8 cellular contexts compared by ENCODE assay signal in genomic region chr10:15262036-15262713, GRCh38.
DNase-seq lines count a peak whose midpoint lies in the region; ATAC-seq, FAIRE-seq and TF ChIP-seq lines count a peak whose summit lies in the region.

No MANE protein-coding gene starts in this region.

- no peaks in the 10 kb centered on the region for H3K4me1 ChIP-seq in K562 (replicated peaks in 1 of 2; ENCODE audit: control insufficient read depth in 2 of 2, insufficient read depth in 2 of 2, low read length in 2 of 2)
- no peaks in the 10 kb centered on the region for H3K4me1 ChIP-seq in Karpas-422 (ENCODE audit: low read length)

- TF ChIP-seq CTCF in 22Rv1 (IDR thresholded peaks at IDR 0.05) = peak; percentile 22; the same call in 1 of the 2 replicates
- TF ChIP-seq CTCF in K562 (IDR thresholded peaks at IDR 0.05 in 2 of 3, conservative IDR thresholded peaks at IDR 0.05 in 1 of 3; ENCODE audit: insufficient read depth in 2 of 3, low read depth in 1 of 3, low read length in 3 of 3) = peak; percentile 37 to 51 (median 41); a peak in 4 of 6 replicates
- peak; percentile 44 for TF ChIP-seq CTCF in kidney epithelial cell (IDR thresholded peaks at IDR 0.05; ENCODE audit: insufficient read depth, low read length, poor library complexity, severe bottlenecking)

- H3K27ac ChIP-seq in 22Rv1 (no peak overlapping the region), K562 (ENCODE audit: extremely low read depth, low read depth, low read length) (no peak overlapping the region), Karpas-422 (ENCODE audit: low read length) (no peak overlapping the region)

- H3K4me2 ChIP-seq in K562 (ENCODE audit: insufficient read depth, low read length) (no peak overlapping the region), Karpas-422 (ENCODE audit: low read depth, low read length, poor library complexity, severe bottlenecking) (no peak overlapping the region)

- CTCF ChIA-PET in K562 (lab: Yijun Ruan, JAX; ENCODE audit: low intra/inter-chr PET ratio) = interaction anchor here (1.0 kb wide), 1 partner anchor 110 kb away, joined by 6 read pairs; no protein-coding TSS in a partner anchor

- intact Hi-C loops in K562 (cut with micrococcal nuclease) = loop anchor here (5.0 kb wide), 1 partner anchor 110 kb away; the partner anchor contains the start of gene FAM171A1

- H3K9me3 ChIP-seq in K562 (replicated peaks; ENCODE audit: control insufficient read depth, insufficient read depth, low read depth, low read length) (no peaks in the 10 kb centered on the region), Karpas-422 (ENCODE audit: low read length) (no peaks in the 10 kb centered on the region)

- no peaks in the 10 kb centered on the region for H3K9me2 ChIP-seq in Karpas-422 (replicated peaks; ENCODE audit: insufficient read depth, low read length)

- ATAC-seq in GM18907 (IDR thresholded peaks at IDR 0.05; ENCODE audit: unreplicated experiment) (peak; percentile 53), K562 (0 out of 3 replicates have a peak, but pooled peaks have one; percentile 42), GM19395 (IDR thresholded peaks at IDR 0.05; ENCODE audit: unreplicated experiment) (no peak)

- H2AFZ ChIP-seq in K562 (ENCODE audit: low read depth, low read length) = no peak overlapping the region
- H2AFZ ChIP-seq in Karpas-422 (ENCODE audit: low read length) = no peak overlapping the region

- no TSS peak for BruUV-seq in K562 (replicated peaks; lab: Mats Ljungman, UMichigan)

- TF ChIP-seq RAD21 in K562 (CRISPR knock-in tag; conservative IDR thresholded peaks at IDR 0.05 in 1 of 2, IDR thresholded peaks at IDR 0.05 in 1 of 2) = peak; percentile 43 to 53

- H3K9ac ChIP-seq in K562 (ENCODE audit: insufficient read depth in 1 of 2, low read depth in 2 of 2, low read length in 2 of 2) (no peak overlapping the region), Karpas-422 (ENCODE audit: low read length) (no peak overlapping the region)

- no peaks in the 10 kb centered on the region for H3K79me2 ChIP-seq in K562 (ENCODE audit: control insufficient read depth, insufficient read depth, low read length)
- no peaks in the 10 kb centered on the region for H3K79me2 ChIP-seq in Karpas-422 (ENCODE audit: low read length)

- H3K4me3 ChIP-seq in K562 (no peak overlapping the region), kidney epithelial cell (ENCODE audit: low read depth, low read length) (no peak overlapping the region), Karpas-422 (ENCODE audit: low read length) (no peak overlapping the region)

- WGBS in K562 (ENCODE audit: insufficient coverage, low coverage, missing lambda C conversion rate) = 7% methylated on average over 9 of the region's 10 CpGs

- no peak for TF ChIP-seq POLR2A in K562 (conservative IDR thresholded peaks at IDR 0.05)

- H3K27me3 ChIP-seq in K562 (ENCODE audit: control insufficient read depth in 2 of 2, insufficient read depth in 2 of 2, low read length in 2 of 2) = peaks cover 0 to 5% of the 10 kb centered on the region in 2 experiments; a peak in 3 of 5 replicates
- H3K27me3 ChIP-seq in kidney epithelial cell (ENCODE audit: control insufficient read depth, insufficient read depth, low read length) = no peaks in the 10 kb centered on the region
- H3K27me3 ChIP-seq in Karpas-422 (ENCODE audit: low read length) = no peaks in the 10 kb centered on the region

- H3K36me3 ChIP-seq in K562 (ENCODE audit: control insufficient read depth, insufficient read depth, low read length) (no peaks in the 10 kb centered on the region), kidney epithelial cell (ENCODE audit: control insufficient read depth, insufficient read depth, low read length) (peaks cover 1% of the 10 kb centered on the region), Karpas-422 (ENCODE audit: insufficient read depth, low read length) (no peaks in the 10 kb centered on the region)

- no peak for FAIRE-seq in K562 (lab: Jason Lieb, UNC)

- DNase-seq in K562 (ENCODE audit: extremely low read depth in 1 of 4, low spot score in 3 of 4) (peak in 1 of 4 experiments; percentile 20), kidney epithelial cell (ENCODE audit: low read depth) (no peak), T-helper 9 cell (no peak), Karpas-422 (no peak), T1000 (lab: John Stamatoyannopoulos, UW) (no peak)

- H4K20me1 ChIP-seq in K562 (replicated peaks; ENCODE audit: control insufficient read depth, insufficient read depth, low read length) = no peaks in the 10 kb centered on the region
- H4K20me1 ChIP-seq in Karpas-422 (ENCODE audit: insufficient read depth, low read depth, low read length) = no peaks in the 10 kb centered on the region

- no peaks in the 10 kb centered on the region for H3K9me1 ChIP-seq in K562 (ENCODE audit: control insufficient read depth, insufficient read depth, low read length)

- no peak for TF ChIP-seq EP300 in K562 (IDR thresholded peaks at IDR 0.05; ENCODE audit: low read length)

- POLR2A ChIA-PET in K562 (lab: Yijun Ruan, JAX) = no interaction called here

- in situ Hi-C loops in K562 (cut with MboI) = no loop called here

TF ChIP-seq in K562, 482 proteins besides CTCF, POLR2A, EP300 and RAD21:
- TF ChIP-seq SPI1 (IDR thresholded peaks at IDR 0.05; ENCODE audit: borderline replicate concordance, low read depth, low read length) (0 out of 2 replicates have a peak, but pooled peaks have one; percentile 4), SMC3 (conservative IDR thresholded peaks at IDR 0.05; ENCODE audit: insufficient read depth, low read depth, low read length) (0 out of 2 replicates have a peak, but pooled peaks have one; percentile 6), HDGF (IDR thresholded peaks at IDR 0.05) (no peak), DEAF1 (CRISPR knock-in tag; IDR thresholded peaks at IDR 0.05) (peak; percentile 28; the same call in 1 of the 2 replicates), KDM1A (IDR thresholded peaks at IDR 0.05) (0 out of 4 replicates have a peak, but pooled peaks of 1 of the 2 experiments have one; percentile 25)
